Comparison of ENCODE assay signal across 9 cellular contexts in genomic region chr1:235601087-235601486, GRCh38. TPM values are rescaled to one million over a fixed set of nuclear protein-coding genes. Genes with fewer than 3 reads are reported as not detected.
DNase-seq lines count a peak whose midpoint lies in the region; ATAC-seq, FAIRE-seq and TF ChIP-seq lines count a peak whose summit lies in the region.
"Had no signal": no experiment of that assay in that cellular context is flagged by ENCODE, and none has a peak within 500 bp of the region (broad histone marks: within the 10 kb centered on the region; RNA-seq: fewer than 3 reads in every experiment).

No MANE protein-coding gene starts in this region.

- WGBS in K562 (ENCODE audit: insufficient coverage, low coverage, missing lambda C conversion rate), result 0% methylated on average over 4 of the region's 4 CpGs

- no peaks in the 10 kb centered on the region for H3F3A ChIP-seq in Loucy (ENCODE audit: low read depth)

- H3K9me2 ChIP-seq in Loucy (replicated peaks; ENCODE audit: low read depth, low read length), result no peaks in the 10 kb centered on the region

- H3K4me2 ChIP-seq in Loucy (ENCODE audit: low read depth, low read length, poor library complexity, severe bottlenecking) (no peak overlapping the region), K562 (ENCODE audit: insufficient read depth, low read length) (no peak overlapping the region)

- no peak overlapping the region for H3K4me3 ChIP-seq in Loucy (ENCODE audit: low read length, poor library complexity, severe bottlenecking)
- H3K4me3 ChIP-seq in K562, result no peak overlapping the region

- H3K36me3 ChIP-seq in Loucy (ENCODE audit: insufficient read depth, low read length), result no peaks in the 10 kb centered on the region
- H3K36me3 ChIP-seq in K562 (ENCODE audit: control insufficient read depth, insufficient read depth, low read length), result no peaks in the 10 kb centered on the region

- TF ChIP-seq EP300 in K562 (IDR thresholded peaks at IDR 0.05; ENCODE audit: low read length), result no peak

- in situ Hi-C loops in K562 (cut with MboI), result no loop called here

- TF ChIP-seq CTCF in Loucy (conservative IDR thresholded peaks at IDR 0.05; ENCODE audit: low read length), result peak; percentile 87
- peak; percentile 59 to 64 (median 62); a peak in 5 of 6 replicates for TF ChIP-seq CTCF in K562 (IDR thresholded peaks at IDR 0.05 in 2 of 3, conservative IDR thresholded peaks at IDR 0.05 in 1 of 3; ENCODE audit: insufficient read depth in 2 of 3, low read depth in 1 of 3, low read length in 3 of 3)

- POLR2A ChIA-PET in K562 (lab: Yijun Ruan, JAX), result interaction anchor here (0.8 to 2.0 kb wide), 5 partner anchors 10 to 466 kb away, joined by 3 to 7 read pairs (median 6); no protein-coding TSS in a partner anchor

- no peaks in the 10 kb centered on the region for H3K9me1 ChIP-seq in K562 (ENCODE audit: control insufficient read depth, insufficient read depth, low read length)

- TF ChIP-seq RAD21 in K562 (CRISPR knock-in tag; conservative IDR thresholded peaks at IDR 0.05 in 1 of 2, IDR thresholded peaks at IDR 0.05 in 1 of 2), result peak in 1 of 2 experiments; percentile 34; a peak in 2 of 4 replicates

- H3K27me3 ChIP-seq in Loucy (ENCODE audit: insufficient read depth, low read length, poor library complexity, severe bottlenecking), result no peaks in the 10 kb centered on the region
- peaks cover 22 to 62% of the 10 kb centered on the region in 2 experiments for H3K27me3 ChIP-seq in K562 (ENCODE audit: control insufficient read depth in 2 of 2, insufficient read depth in 2 of 2, low read length in 2 of 2)

- DNase-seq in DMS 273 (lab: John Stamatoyannopoulos, UW; ENCODE audit: unreplicated experiment) (peak; percentile 66), DMS 273 treated with DMSO at 0.1 percent for 48 hours (lab: John Stamatoyannopoulos, UW) (no peak), K562 (ENCODE audit: extremely low read depth in 1 of 4, low spot score in 3 of 4) (peak in 3 of 4 experiments; percentile 37 to 44 (median 40)), renal cortical epithelial cell (ENCODE audit: low read depth) (peak; percentile 6), ecto neural progenitor cell (ENCODE audit: low spot score) (no peak)

- no peak overlapping the region for H3K9ac ChIP-seq in Loucy (ENCODE audit: low read depth, low read length, poor library complexity, severe bottlenecking)
- H3K9ac ChIP-seq in K562 (ENCODE audit: insufficient read depth in 1 of 2, low read depth in 2 of 2, low read length in 2 of 2), result no peak overlapping the region

- ATAC-seq in K562, result peak; percentile 77
- no peak for ATAC-seq in HG03432 (IDR thresholded peaks at IDR 0.05; ENCODE audit: unreplicated experiment)
- no peak for ATAC-seq in GM18868 (IDR thresholded peaks at IDR 0.05; ENCODE audit: unreplicated experiment)

- no peaks in the 10 kb centered on the region for H4K20me1 ChIP-seq in Loucy (ENCODE audit: insufficient read depth, low read length, poor library complexity, severe bottlenecking)
- H4K20me1 ChIP-seq in K562 (replicated peaks; ENCODE audit: control insufficient read depth, insufficient read depth, low read length), result no peaks in the 10 kb centered on the region

- H3K9me3 ChIP-seq in Loucy (ENCODE audit: insufficient read depth, low read depth, low read length) (no peaks in the 10 kb centered on the region), K562 (replicated peaks; ENCODE audit: control insufficient read depth, insufficient read depth, low read depth, low read length) (no peaks in the 10 kb centered on the region)

- BruUV-seq in K562 (replicated peaks; lab: Mats Ljungman, UMichigan), result no TSS peak

- intact Hi-C loops in K562 (cut with micrococcal nuclease), result loop anchor here (5.0 kb wide), 1 partner anchor 89 kb away; no protein-coding TSS in a partner anchor

- H3K4me1 ChIP-seq in Loucy (ENCODE audit: insufficient read depth, low read length, poor library complexity, severe bottlenecking), result no peaks in the 10 kb centered on the region
- H3K4me1 ChIP-seq in K562 (replicated peaks in 1 of 2; ENCODE audit: control insufficient read depth in 2 of 2, insufficient read depth in 2 of 2, low read length in 2 of 2), result no peaks in the 10 kb centered on the region

- no peak for TF ChIP-seq POLR2A in K562 (conservative IDR thresholded peaks at IDR 0.05)

- CTCF ChIA-PET in K562 (lab: Yijun Ruan, JAX; ENCODE audit: low intra/inter-chr PET ratio), result no interaction called here

- H3K79me2 ChIP-seq in Loucy (ENCODE audit: insufficient read depth, low read length), result no peaks in the 10 kb centered on the region
- no peaks in the 10 kb centered on the region for H3K79me2 ChIP-seq in K562 (ENCODE audit: control insufficient read depth, insufficient read depth, low read length)

- no peak overlapping the region for H3K27ac ChIP-seq in K562 (ENCODE audit: extremely low read depth, low read depth, low read length)

- no peak overlapping the region for H2AFZ ChIP-seq in Loucy (ENCODE audit: low read length)
- no peak overlapping the region for H2AFZ ChIP-seq in K562 (ENCODE audit: low read depth, low read length)

- no peak for FAIRE-seq in K562 (lab: Jason Lieb, UNC)
- FAIRE-seq: A204.1 had no signal

TF ChIP-seq in K562, 482 proteins besides CTCF, POLR2A, EP300 and RAD21:
- TF ChIP-seq SREBF2 (CRISPR knock-in tag; IDR thresholded peaks at IDR 0.05), result no peak
- peak; percentile 70 for TF ChIP-seq CTCFL (IDR thresholded peaks at IDR 0.05; ENCODE audit: borderline replicate concordance, insufficient read depth, low read depth, low read length, poor library complexity, severe bottlenecking)
- peak; percentile 90; the same call in 1 of the 2 replicates for TF ChIP-seq ARID3A (IDR thresholded peaks at IDR 0.05; ENCODE audit: borderline replicate concordance, low read depth, low read length)
- no peak for TF ChIP-seq ZNF77 (CRISPR knock-in tag; IDR thresholded peaks at IDR 0.05)
- TF ChIP-seq POLR2G (IDR thresholded peaks at IDR 0.05; ENCODE audit: low read depth, low read length), result no peak
- no peak for TF ChIP-seq ELF4 (CRISPR knock-in tag; IDR thresholded peaks at IDR 0.05)

RNA-seq across cellular contexts. Expression of gene GNG4, which starts 48.5 kb away (rescaled TPM):
- total RNA-seq in K562 (2011; cell fraction: chromatin; rRNA removed; ENCODE audit: low replicate concordance), result 0.16 TPM in 1 of 2 replicates, not detected in the other
- total RNA-seq in K562 (2011; cell fraction: nucleolus; rRNA removed), result 0.17 TPM in 1 of 2 replicates, not detected in the other
- not detected in 2 replicates for total RNA-seq in K562 (2011; cell fraction: nucleoplasm; rRNA removed)
- total RNA-seq in K562 (2014; rRNA removed), result not detected in 2 replicates
- total RNA-seq in K562 (2014; rRNA removed; fragmentation: Illumina TruSeq; extraction: Trizol), result not detected in 2 replicates
- not detected in 2 replicates for total RNA-seq in K562 (2015; rRNA removed; fragmentation: Illumina TruSeq; extraction: Trizol)
- 0.11 and 0.58 TPM in 2 replicates for total RNA-seq in K562 (2021)
- 0.14 and 0.31 TPM in 2 replicates for polyA plus RNA-seq in K562 (2011; rRNA removed)
- polyA plus RNA-seq in K562 (2011; cell fraction: cytosol; rRNA removed), result 0.13 and 0.72 TPM in 2 replicates
- polyA plus RNA-seq in K562 (2011; cell fraction: nucleus; rRNA removed), result 0.04 TPM in 1 of 2 replicates, not detected in the other
- polyA plus RNA-seq in K562 (2012), result 0.13 and 0.21 TPM in 2 replicates
- 0.10 TPM in 1 of 2 replicates, not detected in the other for polyA plus RNA-seq in K562 (2014; fragmentation: Illumina TruSeq; extraction: Trizol)
- polyA plus RNA-seq in K562 (2014; fragmentation: Nextera tagmentation; extraction: Ambion mirVana), result under 1 TPM; 0.06 TPM
- polyA plus RNA-seq in K562 (2014; rRNA removed), result 0.08 TPM in 1 of 2 replicates, not detected in the other
- 0.21 TPM in 1 of 2 replicates, not detected in the other for polyA minus RNA-seq in K562 (2011; rRNA and poly(A)+ RNA removed)
- 0.27 TPM in 1 of 2 replicates, not detected in the other for polyA minus RNA-seq in K562 (2011; cell fraction: cytosol; rRNA and poly(A)+ RNA removed)
- polyA minus RNA-seq in K562 (2011; cell fraction: nucleus; rRNA and poly(A)+ RNA removed), result not detected in 2 replicates
- 0.30 TPM in 1 of 2 replicates, not detected in the other for total RNA-seq in renal cortical epithelial cell

Comparison
In these comparisons a context has a peak if more than half of its experiments do, and no peak if none do; other contexts are left out.
1. DNase-seq: peak in DMS 273 (single experiment), K562 (3 of 4) and renal cortical epithelial cell (single experiment); none in DMS 273 treated with DMSO at 0.1 percent for 48 hours (single experiment) and ecto neural progenitor cell (single experiment).